ENCODE assay signal across 18 cellular contexts in genomic region chr10:82282782-82283456, GRCh38.
DNase-seq lines count a peak whose midpoint lies in the region; ATAC-seq and TF ChIP-seq lines count a peak whose summit lies in the region.
"Had no signal": no experiment of that assay in that cellular context is flagged by ENCODE, and none has a peak within 500 bp of the region (broad histone marks: within the 10 kb centered on the region; RNA-seq: fewer than 3 reads in every experiment).

No MANE protein-coding gene starts in this region.

- H3K27me3 ChIP-seq in mammary epithelial cell (ENCODE audit: insufficient read depth, low read length) (no peaks in the 10 kb centered on the region), lower lobe of right lung (ENCODE audit: low read depth) (no peaks in the 10 kb centered on the region), right atrium auricular region (no peaks in the 10 kb centered on the region)

- peak; percentile 41 to 55 for ATAC-seq in lower lobe of right lung
- ATAC-seq: CD8-positive, alpha-beta T cell; Panc1; T-cell had no signal

- intact Hi-C loops in mammary epithelial cell (cut with micrococcal nuclease), result no loop called here
- intact Hi-C loops in lower lobe of right lung (cut with DNase I), result no loop called here

- H3K27ac ChIP-seq in mammary epithelial cell (ENCODE audit: insufficient read depth, low read depth, low read length), result no peak overlapping the region
- no peak overlapping the region for H3K27ac ChIP-seq in lower lobe of right lung
- no peak overlapping the region for H3K27ac ChIP-seq in right atrium auricular region

- CTCF ChIA-PET in mammary epithelial cell (lab: Charles Lee; ENCODE audit: low non-redundant PET), result no interaction called here

- H3K9ac ChIP-seq in mammary epithelial cell (ENCODE audit: insufficient read depth, low read length), result no peak overlapping the region

- H4K20me1 ChIP-seq in mammary epithelial cell (ENCODE audit: insufficient read depth, low read length), result no peaks in the 10 kb centered on the region

- no peak for TF ChIP-seq CTCF in mammary epithelial cell (conservative IDR thresholded peaks at IDR 0.05 in 1 of 2, IDR thresholded peaks at IDR 0.05 in 1 of 2; ENCODE audit: extremely low read depth in 1 of 2, insufficient read depth in 1 of 2, low read depth in 1 of 2, low read length in 2 of 2)
- no peak for TF ChIP-seq CTCF in lower lobe of right lung (IDR thresholded peaks at IDR 0.05)
- TF ChIP-seq CTCF in right atrium auricular region (IDR thresholded peaks at IDR 0.05), result no peak

- peaks cover 8% of the 10 kb centered on the region for H3K4me1 ChIP-seq in mammary epithelial cell (ENCODE audit: insufficient read depth, low read length)
- H3K4me1 ChIP-seq in lower lobe of right lung, result no peaks in the 10 kb centered on the region
- no peaks in the 10 kb centered on the region for H3K4me1 ChIP-seq in right atrium auricular region
- H3K4me1 ChIP-seq: HAP-1 had no signal

- H3K4me3 ChIP-seq in mammary epithelial cell (replicated peaks in 1 of 3; ENCODE audit: insufficient read depth in 1 of 3, low read depth in 2 of 3, low read length in 3 of 3), result no peak overlapping the region
- H3K4me3 ChIP-seq in lower lobe of right lung, result no peak overlapping the region
- no peak overlapping the region for H3K4me3 ChIP-seq in right atrium auricular region
- H3K4me3 ChIP-seq: HAP-1 had no signal

- no peak overlapping the region for H3K4me2 ChIP-seq in mammary epithelial cell (ENCODE audit: insufficient read depth, low read depth, low read length)

- H3K36me3 ChIP-seq in mammary epithelial cell (ENCODE audit: insufficient read depth, low read length) (no peaks in the 10 kb centered on the region), lower lobe of right lung (no peaks in the 10 kb centered on the region), right atrium auricular region (no peaks in the 10 kb centered on the region)
- H3K36me3 ChIP-seq: HAP-1 had no signal

- in situ Hi-C loops in mammary epithelial cell (cut with MboI; ENCODE audit: low sequenced_read_pairs in 2 of 2), result no loop called here

- 61% methylated on average over 8 of the region's 8 CpGs for WGBS in mammary epithelial cell (ENCODE audit: low coverage, missing lambda C conversion rate)

- H2AFZ ChIP-seq in mammary epithelial cell (ENCODE audit: low read depth, low read length), result peak overlapping the region; percentile 19

- BruUV-seq in mammary epithelial cell (replicated peaks; lab: Mats Ljungman, UMichigan), result no TSS peak

- DNase-seq in DMS53 (lab: John Stamatoyannopoulos, UW), result peak; percentile 86
- peak; percentile 24 for DNase-seq in NCI-H446 treated with DMSO at 0.1 percent for 48 hours (lab: John Stamatoyannopoulos, UW)
- DNase-seq in mammary epithelial cell, result no peak
- DNase-seq in lower lobe of right lung, result no peak
- no peak for DNase-seq in stimulated activated CD4-positive, alpha-beta T cell treated with anti-CD3 and anti-CD28 coated beads, Interleukin-1b, Interleukin-23, amount 100 ng/mL, for 48 hours
- no peak for DNase-seq in right atrium auricular region (ENCODE audit: low spot score)
- no peak for DNase-seq in cerebellar nuclear complex (lab: John Stamatoyannopoulos, UW)
- DNase-seq in SKM-1 treated with dmso at 0.1 percent for 144 hours (lab: John Stamatoyannopoulos, UW; ENCODE audit: unreplicated experiment), result no peak
- DNase-seq: CD8-positive, alpha-beta T cell; GF-D8; IMR-90; Karpas-422; NCI-H1105; NCI-H187; NCI-H748 treated with DMSO at 0.1 percent for 48 hours had no signal

- H3K9me3 ChIP-seq in mammary epithelial cell (replicated peaks; ENCODE audit: insufficient read depth, low read length) (no peaks in the 10 kb centered on the region), lower lobe of right lung (no peaks in the 10 kb centered on the region), right atrium auricular region (peaks cover 0 to 3% of the 10 kb centered on the region in 2 donors)
- H3K9me3 ChIP-seq: HAP-1 had no signal

- no peaks in the 10 kb centered on the region for H3K79me2 ChIP-seq in mammary epithelial cell (ENCODE audit: insufficient read depth, low read length)

- dilution Hi-C loops in mammary epithelial cell (cut with HindIII; ENCODE audit: low sequenced_read_pairs), result no loop called here

Comparison
In these comparisons a context has a peak if more than half of its experiments do, and no peak if none do; other contexts are left out.
1. DNase-seq: peak in DMS53 (single experiment) and NCI-H446 treated with DMSO at 0.1 percent for 48 hours (single experiment); none in mammary epithelial cell (single experiment), lower lobe of right lung (single experiment), stimulated activated CD4-positive, alpha-beta T cell treated with anti-CD3 and anti-CD28 coated beads, Interleukin-1b, Interleukin-23, amount 100 ng/mL, for 48 hours (single experiment), right atrium auricular region (single experiment), cerebellar nuclear complex (0 of 2) and SKM-1 treated with dmso at 0.1 percent for 144 hours (single experiment).